Comparison of ENCODE assay signal across 21 cellular contexts in the genomic region with DNA sequence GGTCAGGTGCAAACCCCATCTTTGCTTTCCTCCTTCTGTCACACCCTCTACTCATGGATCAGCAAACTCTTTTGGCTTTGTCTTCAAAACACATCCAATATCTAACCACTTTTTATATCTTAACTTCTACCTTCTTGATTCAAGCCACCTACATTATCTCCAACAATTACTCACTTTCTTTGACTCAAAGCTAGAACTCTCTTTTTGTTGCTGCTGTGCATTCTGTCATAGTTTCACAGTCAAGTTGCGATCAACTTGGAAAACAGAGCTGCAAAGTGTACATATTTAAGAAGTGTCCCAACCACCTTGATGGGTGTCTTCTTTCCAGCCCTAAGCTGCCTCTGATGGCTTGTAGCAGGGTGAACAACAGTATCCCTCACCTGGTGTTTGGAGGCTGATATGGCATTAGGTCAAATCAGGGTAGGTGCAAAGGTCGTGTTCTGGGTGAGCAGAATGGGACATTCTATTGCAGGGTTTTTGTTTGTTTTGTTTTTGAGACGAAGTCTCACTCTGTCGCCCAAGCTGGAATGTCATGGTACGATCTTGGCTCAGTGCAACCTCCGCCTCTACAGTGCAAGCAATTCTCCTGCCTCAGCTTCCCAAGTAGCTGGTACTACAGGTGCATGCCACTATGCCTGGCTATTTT. TPM values are rescaled to one million over a fixed set of nuclear protein-coding genes. Genes with fewer than 3 reads are reported as not detected.
DNase-seq lines count a peak whose midpoint lies in the region; ATAC-seq, FAIRE-seq and TF ChIP-seq lines count a peak whose summit lies in the region.
"Had no signal": no experiment of that assay in that cellular context is flagged by ENCODE, and none has a peak within 500 bp of the region (broad histone marks: within the 10 kb centered on the region; RNA-seq: fewer than 3 reads in every experiment).

No MANE protein-coding gene starts in this region.

- no peak overlapping the region for H3K9ac ChIP-seq in HepG2 (ENCODE audit: insufficient read depth, low read depth, low read length)
- H3K9ac ChIP-seq: GM23248 had no signal

- peaks cover 0 to 5% of the 10 kb centered on the region in 2 experiments; a peak in 1 of 5 replicates for H3K27me3 ChIP-seq in HepG2 (ENCODE audit: control insufficient read depth in 1 of 2, insufficient read depth in 2 of 2, low read length in 2 of 2)
- no peaks in the 10 kb centered on the region for H3K27me3 ChIP-seq in small intestine (ENCODE audit: control insufficient read depth in 2 of 2, insufficient read depth in 2 of 2, low read length in 2 of 2)

- ATAC-seq in HepG2, result peak; percentile 54
- ATAC-seq: K562 had no signal

- TF ChIP-seq EP300 in HepG2 (IDR thresholded peaks at IDR 0.05; ENCODE audit: low read depth in 2 of 2, low read length in 2 of 2), result no peak
- TF ChIP-seq EP300 in HepG2 (CRISPR knock-in tag; IDR thresholded peaks at IDR 0.05; ENCODE audit: borderline replicate concordance), result no peak

- no peak for TF ChIP-seq POLR2A in HepG2 (IDR thresholded peaks at IDR 0.05; ENCODE audit: insufficient read depth in 1 of 2, low read depth in 2 of 2, low read length in 2 of 2)

- H3K36me3 ChIP-seq in HepG2 (replicated peaks in 1 of 2; ENCODE audit: control insufficient read depth in 1 of 2, insufficient read depth in 2 of 2, low read length in 2 of 2) (no peaks in the 10 kb centered on the region), small intestine (ENCODE audit: control insufficient read depth in 2 of 2, insufficient read depth in 2 of 2, low read length in 2 of 2) (no peaks in the 10 kb centered on the region)
- H3K36me3 ChIP-seq: BE2C, HAP-1 had no signal

- no peaks in the 10 kb centered on the region for H4K20me1 ChIP-seq in HepG2 (ENCODE audit: insufficient read depth, low read length)

- no peak overlapping the region for H3K4me3 Mint-ChIP-seq in CD14-positive monocyte
- H3K4me3 Mint-ChIP-seq: CD4-positive, alpha-beta T cell had no signal

- H3K4me1 Mint-ChIP-seq in CD14-positive monocyte, result peaks cover 60% of the 10 kb centered on the region

- no peaks in the 10 kb centered on the region for H3K27me3 Mint-ChIP-seq in CD14-positive monocyte (ENCODE audit: low read depth in 3 of 3)

- in situ Hi-C loops in HepG2 (cut with HindIII; ENCODE audit: extremely low pct_ligation_motif_present, low pct_unique_long_range_greater_than_20kb), result no loop called here

- H3K4me3 ChIP-seq in HepG2 (replicated peaks in 1 of 3; ENCODE audit: insufficient read depth in 1 of 3, low read depth in 2 of 3, low read length in 3 of 3) (no peak overlapping the region), small intestine (ENCODE audit: low read depth in 1 of 2, low read length in 2 of 2) (no peak overlapping the region)
- H3K4me3 ChIP-seq: GM23248, HAP-1, K562 had no signal

- H3K4me1 ChIP-seq in HepG2 (ENCODE audit: insufficient read depth, low read length) (peaks cover 38% of the 10 kb centered on the region), small intestine (ENCODE audit: control insufficient read depth in 2 of 2, insufficient read depth in 1 of 2, low read depth in 1 of 2, low read length in 1 of 2) (no peaks in the 10 kb centered on the region)
- H3K4me1 ChIP-seq: BE2C, Caco-2, HAP-1 had no signal

- no TSS peak for BruUV-seq in HepG2 (replicated peaks; lab: Mats Ljungman, UMichigan)

- H3K9me3 ChIP-seq in HepG2 (ENCODE audit: low read length) (no peaks in the 10 kb centered on the region), small intestine (ENCODE audit: control insufficient read depth, low read depth) (no peaks in the 10 kb centered on the region)
- H3K9me3 ChIP-seq: BE2C, Caco-2, HAP-1 had no signal

- TF ChIP-seq CTCF in CD14-positive monocyte (IDR thresholded peaks at IDR 0.05) (no peak), HepG2 (CRISPR knock-in tag; IDR thresholded peaks at IDR 0.05) (no peak)

- no peak overlapping the region for H3K27ac ChIP-seq in HepG2 (ENCODE audit: extremely low read length, insufficient read depth, low read length)
- no peak overlapping the region for H3K27ac ChIP-seq in small intestine (ENCODE audit: low read depth in 1 of 2, low read length in 1 of 2)
- H3K27ac ChIP-seq: GM23248 had no signal

- CTCF ChIA-PET in HepG2 (lab: Yijun Ruan, JAX; ENCODE audit: low intra/inter-chr PET ratio, low total read pairs), result no interaction called here

- no peaks in the 10 kb centered on the region for H3K36me3 Mint-ChIP-seq in CD14-positive monocyte

- H3K79me2 ChIP-seq in HepG2 (ENCODE audit: insufficient read depth, low read length), result no peaks in the 10 kb centered on the region

- H3K27ac Mint-ChIP-seq in CD14-positive monocyte, result peak overlapping the region in 6 of 7 donors; percentile 47 to 83 (median 75)
- H3K27ac Mint-ChIP-seq: CD4-positive, alpha-beta T cell had no signal

- 19% methylated on average over 6 of the region's 6 CpGs for WGBS in HepG2 (ENCODE audit: low lambda C conversion rate)
- WGBS in small intestine, 3 donors, result 41 to 69% (median 64%) methylated on average over 6 of the region's 6 CpGs

- intact Hi-C loops in CD14-positive monocyte (cut with micrococcal nuclease), result no loop called here
- intact Hi-C loops in HepG2 (cut with micrococcal nuclease; ENCODE audit: unreplicated experiment), result no loop called here

- no peak overlapping the region for H2AFZ ChIP-seq in HepG2 (ENCODE audit: low read length)
- H2AFZ ChIP-seq: GM23248 had no signal

- TF ChIP-seq RAD21 in HepG2 (CRISPR knock-in tag; IDR thresholded peaks at IDR 0.05), result no peak

- POLR2A ChIA-PET in HepG2 (lab: Yijun Ruan, JAX), result no interaction called here

- no peak for DNase-seq in CD14-positive monocyte (ENCODE audit: low spot score)
- DNase-seq in HuH-7 (ENCODE audit: low spot score), result peak; percentile 66
- peak; percentile 41 for DNase-seq in HepG2 (ENCODE audit: low spot score)
- DNase-seq in small intestine, result peak; percentile 32
- no peak for DNase-seq in NCI-H774 (lab: John Stamatoyannopoulos, UW)
- DNase-seq in DMS 273 (lab: John Stamatoyannopoulos, UW; ENCODE audit: unreplicated experiment), result no peak
- DNase-seq in cortex of kidney (lab: John Stamatoyannopoulos, UW), result no peak
- DNase-seq: ACHN; BE2C; C1 segment of cervical spinal cord; Caco-2; CD4-positive, alpha-beta T cell; DMS153; DMS79; GM23248; IMR-90 had no signal

- FAIRE-seq in HepG2 (lab: Jason Lieb, UNC) (no peak), small intestine (lab: Jason Lieb, UNC) (no peak)
- FAIRE-seq: A204.1, D721Med, GM19239, K562 had no signal

- no peak overlapping the region for H3K4me2 ChIP-seq in HepG2 (ENCODE audit: low read depth, low read length)

- H3K9me3 Mint-ChIP-seq in CD14-positive monocyte, result no peaks in the 10 kb centered on the region
- H3K9me3 Mint-ChIP-seq: CD4-positive, alpha-beta T cell had no signal

TF ChIP-seq in HepG2, 621 proteins besides CTCF, POLR2A, EP300 and RAD21 (continues in another document):
- TF ChIP-seq ZBTB38 (CRISPR knock-in tag; IDR thresholded peaks at IDR 0.05) (no peak), TCF12 (IDR thresholded peaks at IDR 0.05) (no peak), TCF12 (CRISPR knock-in tag; IDR thresholded peaks at IDR 0.05) (no peak), ZNF180 (CRISPR knock-in tag; IDR thresholded peaks at IDR 0.05; ENCODE audit: borderline replicate concordance, low read depth) (no peak), ZSCAN31 (CRISPR knock-in tag; IDR thresholded peaks at IDR 0.05; ENCODE audit: low read depth) (no peak), CENPT (CRISPR knock-in tag; IDR thresholded peaks at IDR 0.05; ENCODE audit: low read depth) (no peak)

RNA-seq across cellular contexts. Expression of gene RALGAPA2, which starts 43.4 kb away (rescaled TPM):
- polyA plus RNA-seq in CD14-positive monocyte, result 1 to 10 TPM; 6.2 to 8.9 TPM
- total RNA-seq in HepG2 (2016; rRNA removed; fragmentation: Illumina TruSeq; extraction: Trizol), result 17.7 and 18.3 TPM in 2 replicates
- total RNA-seq in HepG2 (2016; cell fraction: cytosol; rRNA removed; fragmentation: Illumina TruSeq; extraction: Trizol; ENCODE audit: low read depth), result 3.1 and 4.5 TPM in 2 replicates
- total RNA-seq in HepG2 (2016; cell fraction: insoluble cytoplasmic fraction; rRNA removed; fragmentation: Illumina TruSeq; extraction: Trizol), result 16.3 and 18.8 TPM in 2 replicates
- 6.5 and 7.8 TPM in 2 replicates for total RNA-seq in HepG2 (2016; cell fraction: membrane; rRNA removed; fragmentation: Illumina TruSeq; extraction: Trizol)
- 29.6 and 31.7 TPM in 2 replicates for total RNA-seq in HepG2 (2016; cell fraction: nucleus; rRNA removed; fragmentation: Illumina TruSeq; extraction: Trizol)
- 13.8 and 15.7 TPM in 2 replicates for polyA plus RNA-seq in HepG2 (2011; rRNA removed)
- 8.0 and 13.3 TPM in 2 replicates for polyA plus RNA-seq in HepG2 (2011; cell fraction: cytosol; rRNA removed)
- 38.4 and 38.5 TPM in 2 replicates for polyA plus RNA-seq in HepG2 (2011; cell fraction: nucleus; rRNA removed)
- polyA plus RNA-seq in HepG2 (2012), result 18.4 and 27.5 TPM in 2 replicates
- 0.49 and 0.67 TPM in 2 replicates for polyA plus RNA-seq in HepG2 (2016; cell fraction: cytosol; fragmentation: Illumina TruSeq; extraction: Trizol; ENCODE audit: low read depth)
- polyA plus RNA-seq in HepG2 (2016; cell fraction: insoluble cytoplasmic fraction; fragmentation: Illumina TruSeq; extraction: Trizol; ENCODE audit: low read depth), result 8.9 and 11.7 TPM in 2 replicates
- polyA plus RNA-seq in HepG2 (2016; cell fraction: membrane; fragmentation: Illumina TruSeq; extraction: Trizol; ENCODE audit: low read depth), result 1.2 and 1.7 TPM in 2 replicates
- polyA plus RNA-seq in HepG2 (2016; cell fraction: nucleus; fragmentation: Illumina TruSeq; extraction: Trizol; ENCODE audit: insufficient read depth, low read depth), result 17.2 and 18.1 TPM in 2 replicates
- polyA minus RNA-seq in HepG2 (2011; rRNA and poly(A)+ RNA removed; ENCODE audit: low replicate concordance), result 7.3 and 40.9 TPM in 2 replicates
- polyA minus RNA-seq in HepG2 (2011; cell fraction: cytosol; rRNA and poly(A)+ RNA removed), result 20.8 and 29.0 TPM in 2 replicates
- polyA minus RNA-seq in HepG2 (2011; cell fraction: nucleus; rRNA and poly(A)+ RNA removed), result 158 and 172 TPM in 2 replicates
- polyA plus RNA-seq in small intestine, result 10 to 100 TPM in 2 of 3 donors, 1 to 10 TPM in 1; 7.6 to 24.7 (median 10.7) TPM

Comparison
In these comparisons a context has a peak if more than half of its experiments do, and no peak if none do; other contexts are left out.
1. DNase-seq: peak in HuH-7 (single experiment), HepG2 (single experiment) and small intestine (single experiment); none in CD14-positive monocyte (single experiment), NCI-H774 (single experiment), DMS 273 (single experiment) and cortex of kidney (single experiment).